Comparison of ENCODE assay signal across 20 cellular contexts in genomic region chr4:184955636-184956035, GRCh38.
A peak's percentile ranks its signal among the peaks of the same experiment; 100 is the strongest.
DNase-seq lines count a peak whose midpoint lies in the region; ATAC-seq and TF ChIP-seq lines count a peak whose summit lies in the region.
"Had no signal": no experiment of that assay in that cellular context is flagged by ENCODE, and none has a peak within 500 bp of the region (broad histone marks: within the 10 kb centered on the region; RNA-seq: fewer than 3 reads in every experiment).

No MANE protein-coding gene starts in this region.

- TF ChIP-seq POLR2A in testis (IDR thresholded peaks at IDR 0.05) = no peak

- no peaks in the 10 kb centered on the region for H3K9me3 ChIP-seq in BLaER1 treated with 17β-estradiol and CSF1 and Interleukin-3, amounts not matched to agents 10 nM and 100 nM (replicated peaks in 1 of 11)
- H3K9me3 ChIP-seq in testis = no peaks in the 10 kb centered on the region
- H3K9me3 ChIP-seq: mucosa of descending colon, sigmoid colon, SK-N-SH had no signal

- H3K4me2 ChIP-seq in BLaER1 treated with 17β-estradiol and CSF1 and Interleukin-3, amounts not matched to agents 10 nM and 100 nM = peak overlapping the region; percentile 59 to 97 (median 87); a peak in 21 of 22 replicates
- H3K4me2 ChIP-seq: SK-N-SH had no signal

- peak overlapping the region in 4 of 11 experiments; percentile 70 to 76 (median 73); a peak in 9 of 22 replicates for H3K9ac ChIP-seq in BLaER1 treated with 17β-estradiol and CSF1 and Interleukin-3, amounts not matched to agents 10 nM and 100 nM
- H3K9ac ChIP-seq: SK-N-SH had no signal

- H4K20me1 ChIP-seq in BLaER1 treated with 17β-estradiol and CSF1 and Interleukin-3, amounts not matched to agents 10 nM and 100 nM = no peaks in the 10 kb centered on the region

- peaks cover 58 to 79% (median 76%) of the 10 kb centered on the region in 10 experiments for H3K4me1 ChIP-seq in BLaER1 treated with 17β-estradiol and CSF1 and Interleukin-3, amounts not matched to agents 10 nM and 100 nM
- no peaks in the 10 kb centered on the region for H3K4me1 ChIP-seq in testis
- H3K4me1 ChIP-seq: sigmoid colon had no signal

- peak; percentile 47 for ATAC-seq in GM19035 (IDR thresholded peaks at IDR 0.05; ENCODE audit: unreplicated experiment)
- ATAC-seq in GM21825 (IDR thresholded peaks at IDR 0.05; ENCODE audit: unreplicated experiment) = peak; percentile 78
- ATAC-seq in HG03442 (IDR thresholded peaks at IDR 0.05; ENCODE audit: unreplicated experiment) = peak; percentile 55
- ATAC-seq in HG03439 (IDR thresholded peaks at IDR 0.05; ENCODE audit: unreplicated experiment) = no peak
- ATAC-seq: mucosa of descending colon, PC-3 had no signal

- H3K36me3 ChIP-seq in BLaER1 treated with 17β-estradiol and CSF1 and Interleukin-3, amounts not matched to agents 10 nM and 100 nM = no peaks in the 10 kb centered on the region
- H3K36me3 ChIP-seq in testis (ENCODE audit: low read depth, missing control alignments) = no peaks in the 10 kb centered on the region
- H3K36me3 ChIP-seq: sigmoid colon had no signal

- intact Hi-C loops in testis (cut with DNase I; ENCODE audit: low total_unique reads) = no loop called here

- peak overlapping the region in 3 of 10 experiments; percentile 27 to 50 (median 48); a peak in 3 of 20 replicates for H3K4me3 ChIP-seq in BLaER1 treated with 17β-estradiol and CSF1 and Interleukin-3, amounts not matched to agents 10 nM and 100 nM
- no peak overlapping the region for H3K4me3 ChIP-seq in testis
- H3K4me3 ChIP-seq: mucosa of descending colon, sigmoid colon had no signal

- peaks cover 0 to 9% (median 0%) of the 10 kb centered on the region in 11 experiments; a peak in 1 of 22 replicates for H3K27me3 ChIP-seq in BLaER1 treated with 17β-estradiol and CSF1 and Interleukin-3, amounts not matched to agents 10 nM and 100 nM
- no peaks in the 10 kb centered on the region for H3K27me3 ChIP-seq in testis
- H3K27me3 ChIP-seq: sigmoid colon had no signal

- no peak for DNase-seq in iPS-NIHi11 (ENCODE audit: low spot score)
- DNase-seq in testis = no peak
- no peak for DNase-seq in OCI-M1 (lab: John Stamatoyannopoulos, UW)
- DNase-seq: activated CD4-positive, alpha-beta memory T cell treated with anti-CD3 and anti-CD28 coated beads, Interleukin-2, amount 10 ng/mL, durations not matched to agents 7 days and 5 days; amygdala; CD4-positive, alpha-beta T cell; H7; mucosa of descending colon; NCI-H1436 treated with DMSO at 0.1 percent for 48 hours; occipital lobe; PC-3; sigmoid colon; SK-N-SH; stimulated activated CD4-positive, alpha-beta T cell treated with anti-CD3 and anti-CD28 coated beads, Interleukin-4, amount 100 ng/mL, for 1 hour had no signal

- H3K27ac ChIP-seq in BLaER1 treated with 17β-estradiol and CSF1 and Interleukin-3, amounts not matched to agents 10 nM and 100 nM = peak overlapping the region in 6 of 11 experiments; percentile 49 to 85 (median 80); a peak in 12 of 22 replicates
- H3K27ac ChIP-seq in testis = no peak overlapping the region
- H3K27ac ChIP-seq: epithelial cell of prostate, sigmoid colon had no signal

- WGBS in testis, 2 donors = 91 to 93% methylated on average over 8 of the region's 8 CpGs

- no peak for TF ChIP-seq CTCF in testis (IDR thresholded peaks at IDR 0.05)

Comparison
In these comparisons a context has a peak if more than half of its experiments do, and no peak if none do; other contexts are left out.
1. H3K27ac ChIP-seq: peak in BLaER1 treated with 17β-estradiol and CSF1 and Interleukin-3, amounts not matched to agents 10 nM and 100 nM (6 of 11); none in testis (0 of 2).